27 cellular contexts compared by ENCODE assay signal in the genomic region with DNA sequence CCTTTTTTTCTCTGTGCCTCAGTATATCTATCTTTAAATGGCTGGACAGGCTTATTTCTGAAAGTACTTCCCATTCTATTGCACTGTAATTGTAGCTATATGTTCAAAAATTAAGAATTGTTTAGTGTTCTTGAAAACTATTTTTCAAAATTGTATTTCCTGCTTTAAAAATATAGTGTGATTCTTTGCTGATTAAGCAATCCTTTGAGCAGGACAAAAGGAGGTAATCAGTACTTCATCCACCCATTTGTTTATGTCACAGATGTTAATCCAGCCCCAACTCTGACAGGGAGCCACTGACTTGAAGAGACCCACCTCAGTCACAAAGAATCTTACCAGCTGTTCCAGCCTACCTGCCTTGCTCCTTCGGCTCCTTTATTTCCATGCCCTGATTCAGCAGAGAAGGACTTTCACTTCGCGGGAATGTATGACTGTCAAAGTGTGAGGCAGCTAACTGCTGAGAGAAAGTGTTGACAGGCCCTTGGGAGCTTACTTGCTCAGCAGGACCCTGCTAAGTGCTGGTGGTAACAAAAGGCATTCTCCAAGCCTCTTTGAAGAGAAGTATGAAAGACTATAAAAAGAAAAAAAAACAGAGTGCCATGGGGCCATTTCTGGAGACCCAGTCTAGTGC.
DNase-seq lines count a peak whose midpoint lies in the region; ATAC-seq and TF ChIP-seq lines count a peak whose summit lies in the region.
"Had no signal": no experiment of that assay in that cellular context is flagged by ENCODE, and none has a peak within 500 bp of the region (broad histone marks: within the 10 kb centered on the region; RNA-seq: fewer than 3 reads in every experiment).

No MANE protein-coding gene starts in this region.

- H2AFZ ChIP-seq in H9 (ENCODE audit: low read length) (no peak overlapping the region), trophoblast cell (ENCODE audit: insufficient read depth, low read length, poor library complexity) (no peak overlapping the region)

- H4K5ac ChIP-seq in H9 (ENCODE audit: insufficient read length, low read depth, low read length): no peak overlapping the region

- H3K27me3 ChIP-seq in H9 (ENCODE audit: insufficient read depth, low read length) (no peaks in the 10 kb centered on the region), NT2/D1 (ENCODE audit: insufficient read depth, insufficient read length) (no peaks in the 10 kb centered on the region), trophoblast cell (ENCODE audit: insufficient read depth, low read length) (no peaks in the 10 kb centered on the region)
- H3K27me3 ChIP-seq: body of pancreas, foreskin keratinocyte, thyroid gland had no signal

- no peak overlapping the region for H2BK15ac ChIP-seq in H9 (ENCODE audit: low read depth, low read length)

- no peaks in the 10 kb centered on the region for H3K9me3 Mint-ChIP-seq in H9
- H3K9me3 Mint-ChIP-seq: activated naive CD4-positive, alpha-beta T cell treated with anti-CD3 and anti-CD28 coated beads, Interleukin-2, amount 50 U/mL, for 24 hours; CD8-positive, alpha-beta T cell; neural crest cell had no signal

- no peak overlapping the region for H2BK20ac ChIP-seq in H9 (ENCODE audit: low read depth, low read length, poor library complexity, severe bottlenecking)

- H3K27ac ChIP-seq in H9 (ENCODE audit: insufficient read length, low read depth, low read length) (no peak overlapping the region), trophoblast cell (ENCODE audit: low read depth, low read length) (no peak overlapping the region)
- H3K27ac ChIP-seq: epithelial cell of prostate, foreskin keratinocyte, prostate gland, thyroid gland had no signal

- no CpG with 5 or more reads among the region's 3 CpGs for WGBS in H9 (ENCODE audit: extremely low coverage, insufficient read length, low lambda C conversion rate)
- no CpG with 5 or more reads among the region's 3 CpGs for WGBS in trophoblast cell (ENCODE audit: extremely low coverage, insufficient coverage, insufficient read length)

- peaks cover 35 to 42% of the 10 kb centered on the region in 2 experiments for H3K4me1 Mint-ChIP-seq in H9
- H3K4me1 Mint-ChIP-seq: activated naive CD4-positive, alpha-beta T cell treated with anti-CD3 and anti-CD28 coated beads, Interleukin-2, amount 50 U/mL, for 24 hours had no signal

- no peak overlapping the region for H3K56ac ChIP-seq in H9 (ENCODE audit: insufficient read length, low read depth, low read length)

- no peak for ATAC-seq in HG02642 (IDR thresholded peaks at IDR 0.05; ENCODE audit: poor library complexity, unreplicated experiment)
- ATAC-seq in GM18858 (IDR thresholded peaks at IDR 0.05; ENCODE audit: unreplicated experiment): no peak
- ATAC-seq: body of pancreas; CD8-positive, alpha-beta T cell; left colon; stimulated activated naive CD8-positive, alpha-beta T cell treated with anti-CD3 and anti-CD28 coated beads, Interleukin-15, Interleukin-2, amounts not matched to agents 100 U/mL and 50 U/mL, for 24 hours had no signal

- H3K79me2 ChIP-seq in H9 (ENCODE audit: insufficient read depth, low read length) (no peaks in the 10 kb centered on the region), trophoblast cell (ENCODE audit: control insufficient read depth, insufficient read depth, low read length, poor library complexity) (no peaks in the 10 kb centered on the region)

- H2AK5ac ChIP-seq in H9 (ENCODE audit: insufficient read length, low read length) (no peak overlapping the region), trophoblast cell (ENCODE audit: low read length) (no peak overlapping the region)

- H3K9me3 ChIP-seq in H9 (ENCODE audit: control insufficient read depth, low read depth, low read length): no peaks in the 10 kb centered on the region
- no peaks in the 10 kb centered on the region for H3K9me3 ChIP-seq in NT2/D1 (ENCODE audit: insufficient read depth, low read length)
- H3K9me3 ChIP-seq in trophoblast cell (ENCODE audit: insufficient read depth, low read depth, low read length): no peaks in the 10 kb centered on the region
- H3K9me3 ChIP-seq: body of pancreas, prostate gland, thyroid gland had no signal

- H3K79me1 ChIP-seq in H9 (ENCODE audit: insufficient read depth, low read depth, low read length, poor library complexity, severe bottlenecking): no peaks in the 10 kb centered on the region
- no peaks in the 10 kb centered on the region for H3K79me1 ChIP-seq in trophoblast cell (ENCODE audit: low read length)

- H3K23me2 ChIP-seq in H9 (ENCODE audit: insufficient read length, low read depth, low read length, poor library complexity, severe bottlenecking): no peaks in the 10 kb centered on the region

- H3K4me1 ChIP-seq in H9 (ENCODE audit: insufficient read depth, low read length) (peaks cover 12% of the 10 kb centered on the region), NT2/D1 (ENCODE audit: insufficient read depth, insufficient read length) (no peaks in the 10 kb centered on the region), trophoblast cell (ENCODE audit: control insufficient read depth in 1 of 2, insufficient read depth in 2 of 2, low read length in 2 of 2) (no peaks in the 10 kb centered on the region)
- H3K4me1 ChIP-seq: foreskin keratinocyte, prostate gland, thyroid gland had no signal

- no peak overlapping the region for H3K18ac ChIP-seq in H9 (ENCODE audit: insufficient read length, low read depth, low read length)
- H3K18ac ChIP-seq in trophoblast cell (ENCODE audit: low read length): no peak overlapping the region

- no peak overlapping the region for H2BK5ac ChIP-seq in H9 (ENCODE audit: insufficient read length, low read length)
- no peak overlapping the region for H2BK5ac ChIP-seq in trophoblast cell (ENCODE audit: low read depth, low read length, poor library complexity)

- H3K4me3 Mint-ChIP-seq in H9: no peak overlapping the region; a peak in 1 of 5 replicates
- H3K4me3 Mint-ChIP-seq: activated naive CD4-positive, alpha-beta T cell treated with anti-CD3 and anti-CD28 coated beads, Interleukin-2, amount 50 U/mL, for 24 hours; CD8-positive, alpha-beta T cell; neural crest cell had no signal

- H3K23ac ChIP-seq in H9 (ENCODE audit: insufficient read length, low read depth, low read length): no peak overlapping the region
- H3K23ac ChIP-seq in trophoblast cell (ENCODE audit: low read length): no peak overlapping the region

- H3K4me2 ChIP-seq in H9 (ENCODE audit: insufficient read depth, insufficient read length, low read length) (no peak overlapping the region), trophoblast cell (ENCODE audit: low read length) (no peak overlapping the region)
- H3K4me2 ChIP-seq: smooth muscle cell had no signal

- H4K8ac ChIP-seq in H9 (replicated peaks; ENCODE audit: insufficient read length, low read depth, low read length) (no peak overlapping the region), trophoblast cell (ENCODE audit: low read depth, low read length) (no peak overlapping the region)

- no peaks in the 10 kb centered on the region for H3K36me3 Mint-ChIP-seq in H9 (ENCODE audit: insufficient read depth in 1 of 3, low read depth in 3 of 3)
- H3K36me3 Mint-ChIP-seq: activated naive CD4-positive, alpha-beta T cell treated with anti-CD3 and anti-CD28 coated beads, Interleukin-2, amount 50 U/mL, for 24 hours; CD8-positive, alpha-beta T cell had no signal

- H3K4ac ChIP-seq in H9 (ENCODE audit: low read depth, low read length) (no peak overlapping the region), trophoblast cell (ENCODE audit: low read depth, low read length) (no peak overlapping the region)

- H3K14ac ChIP-seq in H9 (ENCODE audit: insufficient read depth, low read length) (no peak overlapping the region), trophoblast cell (ENCODE audit: low read length) (no peak overlapping the region)

- no peaks in the 10 kb centered on the region for H4K20me1 ChIP-seq in H9 (ENCODE audit: control insufficient read depth, insufficient read depth, insufficient read length)

- no peak overlapping the region for H4K12ac ChIP-seq in trophoblast cell (ENCODE audit: low read depth, low read length)

- no peak overlapping the region for H2BK120ac ChIP-seq in H9 (ENCODE audit: low read depth, low read length, poor library complexity, severe bottlenecking)
- H2BK120ac ChIP-seq in trophoblast cell (ENCODE audit: insufficient read depth, low read length, poor library complexity): no peak overlapping the region

- H3K27me3 Mint-ChIP-seq in H9 (ENCODE audit: low read depth): no peaks in the 10 kb centered on the region; the same call in 1 of the 2 replicates
- H3K27me3 Mint-ChIP-seq: activated naive CD4-positive, alpha-beta T cell treated with anti-CD3 and anti-CD28 coated beads, Interleukin-2, amount 50 U/mL, for 24 hours had no signal

- TF ChIP-seq CTCF in H9 (conservative IDR thresholded peaks at IDR 0.05) (no peak), epithelial cell of esophagus (IDR thresholded peaks at IDR 0.05; ENCODE audit: insufficient read depth, low read depth, low read length, missing control alignments) (no peak)

- H2BK12ac ChIP-seq in H9 (ENCODE audit: insufficient read length, low read depth, low read length): no peak overlapping the region
- no peak overlapping the region for H2BK12ac ChIP-seq in trophoblast cell (ENCODE audit: low read length)

- no peak overlapping the region for H4K91ac ChIP-seq in H9 (ENCODE audit: insufficient read length, low read depth, low read length)
- no peak overlapping the region for H4K91ac ChIP-seq in trophoblast cell (ENCODE audit: low read depth, low read length)

- no peak overlapping the region for H3T11ph ChIP-seq in H9 (ENCODE audit: low read length)

- DNase-seq in H9 (peak; percentile 47), NT2/D1 (ENCODE audit: low read depth, low spot score) (peak; percentile 57), epithelial cell of esophagus (ENCODE audit: low read depth) (peak; percentile 37), trophoblast cell (peak; percentile 6 to 42), COLO668 (lab: John Stamatoyannopoulos, UW; ENCODE audit: unreplicated experiment) (no peak)
- DNase-seq: activated CD4-positive, alpha-beta T cell treated with anti-CD3 and anti-CD28 coated beads for 1 hour; activated T-cell treated with anti-CD3 and anti-CD28 coated beads, Interleukin-2, amount 50 U/mL, for 48 hours; body of pancreas; CD8-positive, alpha-beta T cell; cortex of kidney; DMS79 treated with DMSO at 0.1 percent for 48 hours; foreskin keratinocyte; HCEC 1CT; left colon; NCI-H1105 treated with DMSO at 0.1 percent for 48 hours; NCI-H2081 treated with DMSO at 0.1 percent for 48 hours; NCI-H524 treated with DMSO at 0.1 percent for 48 hours; stimulated activated CD4-positive, alpha-beta T cell treated with anti-CD3 and anti-CD28 coated beads, Interleukin-2, amount 100 ng/mL, for 48 hours; stimulated activated naive CD8-positive, alpha-beta T cell treated with anti-CD3 and anti-CD28 coated beads, Interleukin-15, Interleukin-2, amounts not matched to agents 100 U/mL and 50 U/mL, for 24 hours; thyroid gland had no signal

- H3K36me3 ChIP-seq in NT2/D1 (ENCODE audit: insufficient read depth, insufficient read length, low read length) (no peaks in the 10 kb centered on the region), trophoblast cell (ENCODE audit: control insufficient read depth in 1 of 2, insufficient read depth in 2 of 2, low read length in 2 of 2) (no peaks in the 10 kb centered on the region)
- H3K36me3 ChIP-seq: prostate gland, thyroid gland had no signal

- peak overlapping the region in 2 of 3 experiments; percentile 40 to 92; a peak in 4 of 7 replicates for H3K27ac Mint-ChIP-seq in H9
- H3K27ac Mint-ChIP-seq: activated naive CD4-positive, alpha-beta T cell treated with anti-CD3 and anti-CD28 coated beads, Interleukin-2, amount 50 U/mL, for 24 hours; CD8-positive, alpha-beta T cell had no signal

- H3K9ac ChIP-seq in H9 (ENCODE audit: extremely low read depth, insufficient read length, low read length) (no peak overlapping the region), NT2/D1 (ENCODE audit: insufficient read length, low read depth) (no peak overlapping the region), trophoblast cell (ENCODE audit: low read length) (no peak overlapping the region)

- H3K4me3 ChIP-seq in NT2/D1 (ENCODE audit: insufficient read length, low read depth) (no peak overlapping the region), epithelial cell of esophagus (ENCODE audit: low read length) (no peak overlapping the region), trophoblast cell (ENCODE audit: low read depth, low read length) (no peak overlapping the region)
- H3K4me3 ChIP-seq: body of pancreas, prostate gland, smooth muscle cell, thyroid gland had no signal
